9 cellular contexts compared by ENCODE assay signal in genomic region chr15:49235446-49236207, GRCh38.
DNase-seq lines count a peak whose midpoint lies in the region; ATAC-seq and TF ChIP-seq lines count a peak whose summit lies in the region.
"Had no signal": no experiment of that assay in that cellular context is flagged by ENCODE, and none has a peak within 500 bp of the region (broad histone marks: within the 10 kb centered on the region; RNA-seq: fewer than 3 reads in every experiment).

No MANE protein-coding gene starts in this region.

- H3K27ac Mint-ChIP-seq in CD4-positive, alpha-beta T cell, result peak overlapping the region; percentile 3
- peak overlapping the region in 4 of 6 donors; percentile 6 to 47 (median 10) for H3K27ac Mint-ChIP-seq in naive B cell
- H3K27ac Mint-ChIP-seq: activated naive CD4-positive, alpha-beta T cell treated with anti-CD3 and anti-CD28 coated beads, Interleukin-2, amount 50 U/mL, for 24 hours had no signal

- no peak overlapping the region for H3K4me3 ChIP-seq in thyroid gland (replicated peaks in 1 of 3)

- H3K27ac ChIP-seq in CD4-positive, alpha-beta T cell (ENCODE audit: low read depth, low read length), result no peak overlapping the region
- H3K27ac ChIP-seq in thyroid gland, result no peak overlapping the region

- no peaks in the 10 kb centered on the region for H3K9me3 Mint-ChIP-seq in CD4-positive, alpha-beta T cell
- peaks cover 6 to 19% (median 12%) of the 10 kb centered on the region in 7 donors for H3K9me3 Mint-ChIP-seq in naive B cell
- H3K9me3 Mint-ChIP-seq: activated naive CD4-positive, alpha-beta T cell treated with anti-CD3 and anti-CD28 coated beads, Interleukin-2, amount 50 U/mL, for 24 hours had no signal

- intact Hi-C loops in CD4-positive, alpha-beta T cell (cut with DNase I, micrococcal nuclease), result loop anchor here (1.0 to 10.0 kb wide), 5 partner anchors 186 to 1079 kb away; no protein-coding TSS in a partner anchor
- intact Hi-C loops in thyroid gland (cut with DNase I), result loop anchor here (10.0 kb wide), 2 partner anchors 189 to 909 kb away; partner anchors contain the start of gene FGF7

- peaks cover 65% of the 10 kb centered on the region for H3K36me3 Mint-ChIP-seq in CD4-positive, alpha-beta T cell (ENCODE audit: low read depth)
- peaks cover 24 to 37% of the 10 kb centered on the region in 2 donors for H3K36me3 Mint-ChIP-seq in naive B cell

- H3K9me3 ChIP-seq in CD4-positive, alpha-beta T cell (ENCODE audit: control insufficient read depth, low read length), result no peaks in the 10 kb centered on the region
- H3K9me3 ChIP-seq in thyroid gland, result no peaks in the 10 kb centered on the region

- no peak for TF ChIP-seq POLR2A in erythroblast (IDR thresholded peaks at IDR 0.05; ENCODE audit: low read length)
- no peak for TF ChIP-seq POLR2A in thyroid gland (IDR thresholded peaks at IDR 0.05)

- DNase-seq in CD4-positive, alpha-beta T cell, result peak; percentile 7 to 39 (median 20)
- DNase-seq in NCI-H526 treated with DMSO at 0.1 percent for 48 hours (lab: John Stamatoyannopoulos, UW), result peak; percentile 55
- peak; percentile 14 to 30 for DNase-seq in activated CD4-positive, alpha-beta T cell treated with anti-CD3 and anti-CD28 coated beads, Interleukin-2, amount 50 U/mL, for 4 hours
- peak; percentile 71 to 77 for DNase-seq in erythroblast (lab: John Stamatoyannopoulos, UW)
- peak; percentile 33 for DNase-seq in naive B cell
- peak; percentile 49 to 62 for DNase-seq in thyroid gland

- no peaks in the 10 kb centered on the region for H3K27me3 ChIP-seq in CD4-positive, alpha-beta T cell (ENCODE audit: control insufficient read depth, insufficient read depth, low read length)
- no peaks in the 10 kb centered on the region for H3K27me3 ChIP-seq in thyroid gland

- CTCF ChIA-PET in CD4-positive, alpha-beta T cell (lab: Charles Lee), result interaction anchor here (1.0 to 1.7 kb wide), 4 partner anchors 11 to 1080 kb away, joined by 4 to 8 read pairs (median 4); no protein-coding TSS in a partner anchor

- POLR2A ChIA-PET in CD4-positive, alpha-beta T cell (lab: Charles Lee), result interaction anchor here (0.6 to 1.0 kb wide), 2 partner anchors 80 to 506 kb away, joined by 3 read pairs; partner anchors contain the start of gene COPS2

- no peak overlapping the region for H3K4me3 Mint-ChIP-seq in CD4-positive, alpha-beta T cell
- H3K4me3 Mint-ChIP-seq in naive B cell, result peak overlapping the region in 1 of 8 donors; percentile 58
- H3K4me3 Mint-ChIP-seq: activated naive CD4-positive, alpha-beta T cell treated with anti-CD3 and anti-CD28 coated beads, Interleukin-2, amount 50 U/mL, for 24 hours had no signal

- peak; percentile 59 for ATAC-seq in CD4-positive, alpha-beta T cell (ENCODE audit: poor library complexity)
- ATAC-seq in GM18907 (IDR thresholded peaks at IDR 0.05; ENCODE audit: unreplicated experiment) (peak; percentile 95), HG03139 (IDR thresholded peaks at IDR 0.05; ENCODE audit: unreplicated experiment) (peak; percentile 97), naive B cell (ENCODE audit: low read depth in 2 of 2) (peak; percentile 40 to 47)

- H3K4me1 Mint-ChIP-seq in CD4-positive, alpha-beta T cell (ENCODE audit: low read depth), result peaks cover 14% of the 10 kb centered on the region
- H3K4me1 Mint-ChIP-seq in naive B cell, result peaks cover 3 to 8% (median 7%) of the 10 kb centered on the region in 3 donors

- TF ChIP-seq CTCF in CD4-positive, alpha-beta T cell (IDR thresholded peaks at IDR 0.05), result peak; percentile 52
- peak; percentile 18 to 91 (median 77) for TF ChIP-seq CTCF in thyroid gland (IDR thresholded peaks at IDR 0.05)

- 45 to 47% methylated on average over 3 of the region's 3 CpGs for WGBS in thyroid gland, 2 donors

- no peaks in the 10 kb centered on the region for H3K36me3 ChIP-seq in thyroid gland

- peaks cover 0 to 11% of the 10 kb centered on the region in 2 donors for H3K4me1 ChIP-seq in thyroid gland

- no peaks in the 10 kb centered on the region for H3K27me3 Mint-ChIP-seq in CD4-positive, alpha-beta T cell
- H3K27me3 Mint-ChIP-seq in naive B cell, result no peaks in the 10 kb centered on the region
- H3K27me3 Mint-ChIP-seq: activated naive CD4-positive, alpha-beta T cell treated with anti-CD3 and anti-CD28 coated beads, Interleukin-2, amount 50 U/mL, for 24 hours had no signal

Comparison
In these comparisons a context has a peak if more than half of its experiments do, and no peak if none do; other contexts are left out.
1. ATAC-seq: peak in every context shown above with its lines; median percentile 97 in HG03139; 95 in GM18907; 59 in CD4-positive, alpha-beta T cell; 44 in naive B cell.
2. DNase-seq: peak in every context shown above with its lines; median percentile 74 in erythroblast; 56 in thyroid gland; 55 in NCI-H526 treated with DMSO at 0.1 percent for 48 hours; 33 in naive B cell; 22 in activated CD4-positive, alpha-beta T cell treated with anti-CD3 and anti-CD28 coated beads, Interleukin-2, amount 50 U/mL, for 4 hours; 20 in CD4-positive, alpha-beta T cell.